In the genomic region with DNA sequence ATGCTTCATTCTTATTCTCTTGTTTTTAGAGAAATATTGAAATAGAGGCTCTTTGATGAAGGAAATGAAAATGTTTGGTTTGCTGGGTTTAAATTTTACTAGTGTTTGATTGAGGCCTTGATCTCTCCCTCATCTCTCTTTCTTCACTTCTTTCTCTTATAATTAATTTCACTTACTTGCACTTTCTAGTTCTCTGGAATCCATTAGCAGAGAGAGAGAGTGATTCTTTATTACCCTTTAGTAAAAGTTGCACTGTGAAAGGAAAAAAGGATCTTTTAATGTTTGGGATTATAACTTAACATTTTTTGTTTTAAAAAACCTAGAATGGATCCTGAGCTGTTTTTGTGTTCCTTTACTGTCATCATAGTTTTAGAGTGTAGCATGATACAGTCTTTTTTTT, we compare ENCODE assay signal across 1 cellular context.
TF ChIP-seq lines count a peak whose summit lies in the region.

No MANE protein-coding gene starts in this region.

TF ChIP-seq in WTC11, 78 proteins besides CTCF, POLR2A, EP300 and RAD21 (continued from another document):
- TF ChIP-seq, protein P1, sequence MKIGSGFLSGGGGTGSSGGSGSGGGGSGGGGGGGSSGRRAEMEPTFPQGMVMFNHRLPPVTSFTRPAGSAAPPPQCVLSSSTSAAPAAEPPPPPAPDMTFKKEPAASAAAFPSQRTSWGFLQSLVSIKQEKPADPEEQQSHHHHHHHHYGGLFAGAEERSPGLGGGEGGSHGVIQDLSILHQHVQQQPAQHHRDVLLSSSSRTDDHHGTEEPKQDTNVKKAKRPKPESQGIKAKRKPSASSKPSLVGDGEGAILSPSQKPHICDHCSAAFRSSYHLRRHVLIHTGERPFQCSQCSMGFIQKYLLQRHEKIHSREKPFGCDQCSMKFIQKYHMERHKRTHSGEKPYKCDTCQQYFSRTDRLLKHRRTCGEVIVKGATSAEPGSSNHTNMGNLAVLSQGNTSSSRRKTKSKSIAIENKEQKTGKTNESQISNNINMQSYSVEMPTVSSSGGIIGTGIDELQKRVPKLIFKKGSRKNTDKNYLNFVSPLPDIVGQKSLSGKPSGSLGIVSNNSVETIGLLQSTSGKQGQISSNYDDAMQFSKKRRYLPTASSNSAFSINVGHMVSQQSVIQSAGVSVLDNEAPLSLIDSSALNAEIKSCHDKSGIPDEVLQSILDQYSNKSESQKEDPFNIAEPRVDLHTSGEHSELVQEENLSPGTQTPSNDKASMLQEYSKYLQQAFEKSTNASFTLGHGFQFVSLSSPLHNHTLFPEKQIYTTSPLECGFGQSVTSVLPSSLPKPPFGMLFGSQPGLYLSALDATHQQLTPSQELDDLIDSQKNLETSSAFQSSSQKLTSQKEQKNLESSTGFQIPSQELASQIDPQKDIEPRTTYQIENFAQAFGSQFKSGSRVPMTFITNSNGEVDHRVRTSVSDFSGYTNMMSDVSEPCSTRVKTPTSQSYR (CRISPR knock-in tag; IDR thresholded peaks at IDR 0.05) = no peak
- TF ChIP-seq, protein P2, sequence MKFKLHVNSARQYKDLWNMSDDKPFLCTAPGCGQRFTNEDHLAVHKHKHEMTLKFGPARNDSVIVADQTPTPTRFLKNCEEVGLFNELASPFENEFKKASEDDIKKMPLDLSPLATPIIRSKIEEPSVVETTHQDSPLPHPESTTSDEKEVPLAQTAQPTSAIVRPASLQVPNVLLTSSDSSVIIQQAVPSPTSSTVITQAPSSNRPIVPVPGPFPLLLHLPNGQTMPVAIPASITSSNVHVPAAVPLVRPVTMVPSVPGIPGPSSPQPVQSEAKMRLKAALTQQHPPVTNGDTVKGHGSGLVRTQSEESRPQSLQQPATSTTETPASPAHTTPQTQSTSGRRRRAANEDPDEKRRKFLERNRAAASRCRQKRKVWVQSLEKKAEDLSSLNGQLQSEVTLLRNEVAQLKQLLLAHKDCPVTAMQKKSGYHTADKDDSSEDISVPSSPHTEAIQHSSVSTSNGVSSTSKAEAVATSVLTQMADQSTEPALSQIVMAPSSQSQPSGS (CRISPR knock-in tag; IDR thresholded peaks at IDR 0.05; ENCODE audit: borderline replicate concordance, low read depth) = no peak
- TF ChIP-seq, protein P3, sequence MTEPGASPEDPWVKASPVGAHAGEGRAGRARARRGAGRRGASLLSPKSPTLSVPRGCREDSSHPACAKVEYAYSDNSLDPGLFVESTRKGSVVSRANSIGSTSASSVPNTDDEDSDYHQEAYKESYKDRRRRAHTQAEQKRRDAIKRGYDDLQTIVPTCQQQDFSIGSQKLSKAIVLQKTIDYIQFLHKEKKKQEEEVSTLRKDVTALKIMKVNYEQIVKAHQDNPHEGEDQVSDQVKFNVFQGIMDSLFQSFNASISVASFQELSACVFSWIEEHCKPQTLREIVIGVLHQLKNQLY (CRISPR knock-in tag; IDR thresholded peaks at IDR 0.05) = no peak
- TF ChIP-seq FOXK1 (CRISPR knock-in tag; IDR thresholded peaks at IDR 0.05) = no peak
- TF ChIP-seq, protein P4, sequence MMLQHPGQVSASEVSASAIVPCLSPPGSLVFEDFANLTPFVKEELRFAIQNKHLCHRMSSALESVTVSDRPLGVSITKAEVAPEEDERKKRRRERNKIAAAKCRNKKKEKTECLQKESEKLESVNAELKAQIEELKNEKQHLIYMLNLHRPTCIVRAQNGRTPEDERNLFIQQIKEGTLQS (CRISPR knock-in tag; conservative IDR thresholded peaks at IDR 0.05) = no peak
- TF ChIP-seq, protein P5, sequence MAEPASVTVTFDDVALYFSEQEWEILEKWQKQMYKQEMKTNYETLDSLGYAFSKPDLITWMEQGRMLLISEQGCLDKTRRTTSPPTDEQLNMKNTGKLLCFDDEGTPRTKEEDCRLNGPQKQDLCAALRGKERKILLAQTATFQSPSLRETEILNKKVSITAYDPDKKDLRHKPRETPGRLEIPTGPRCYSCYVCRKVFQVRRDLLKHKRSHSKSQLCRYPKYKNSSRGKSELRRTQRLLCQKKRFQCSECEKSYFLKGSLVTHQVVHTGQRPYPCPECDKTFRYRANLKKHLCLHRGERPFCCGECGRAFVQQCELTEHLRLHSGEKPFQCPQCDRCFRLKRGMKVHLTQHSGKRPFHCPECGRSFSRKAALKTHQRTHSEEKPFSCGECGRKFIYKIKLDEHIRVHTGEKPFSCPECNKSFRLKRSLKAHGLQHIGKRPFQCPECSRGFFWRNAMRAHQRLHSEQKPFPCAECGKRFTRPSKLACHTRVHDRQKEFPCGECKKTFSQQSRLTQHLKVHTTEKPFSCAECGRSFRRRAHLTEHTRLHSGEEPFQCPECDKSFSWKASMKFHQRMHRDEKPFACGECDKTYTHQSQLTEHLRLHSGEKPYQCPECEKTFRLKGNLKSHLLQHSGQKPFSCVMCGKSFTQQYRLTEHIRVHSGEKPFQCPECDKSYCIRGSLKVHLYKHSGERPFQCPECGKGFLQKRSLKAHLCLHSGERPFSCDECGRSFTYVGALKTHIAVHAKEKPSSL (CRISPR knock-in tag; conservative IDR thresholded peaks at IDR 0.05) = no peak
- no peak for TF ChIP-seq SMAD4 (CRISPR knock-in tag; IDR thresholded peaks at IDR 0.05)
- no peak for TF ChIP-seq NR2C2 (CRISPR knock-in tag; IDR thresholded peaks at IDR 0.05)
